Comparison of ENCODE assay signal across 10 cellular contexts in genomic region chr6:71107935-71108420, GRCh38.
A peak's percentile ranks its signal among the peaks of the same experiment; 100 is the strongest.
DNase-seq lines count a peak whose midpoint lies in the region; ATAC-seq and TF ChIP-seq lines count a peak whose summit lies in the region.
"Had no signal": no experiment of that assay in that cellular context is flagged by ENCODE, and none has a peak within 500 bp of the region (broad histone marks: within the 10 kb centered on the region; RNA-seq: fewer than 3 reads in every experiment).

No MANE protein-coding gene starts in this region.

- no peak for TF ChIP-seq CTCF in cardiac muscle cell (IDR thresholded peaks at IDR 0.05; ENCODE audit: low read depth, low read length)

- no peak overlapping the region for H3K4me3 Mint-ChIP-seq in activated CD8-positive, alpha-beta memory T cell treated with anti-CD3 and anti-CD28 coated beads, Interleukin-2, amount 10 ng/mL, durations not matched to agents 7 days and 5 days
- H3K4me3 Mint-ChIP-seq: activated naive CD8-positive, alpha-beta T cell had no signal

- no peak overlapping the region for H3K27ac Mint-ChIP-seq in activated CD8-positive, alpha-beta memory T cell treated with anti-CD3 and anti-CD28 coated beads, Interleukin-2, amount 10 ng/mL, durations not matched to agents 7 days and 5 days
- H3K27ac Mint-ChIP-seq: activated naive CD8-positive, alpha-beta T cell had no signal

- ATAC-seq in GM21390 (IDR thresholded peaks at IDR 0.05; ENCODE audit: unreplicated experiment) (no peak), GM21717 (IDR thresholded peaks at IDR 0.05; ENCODE audit: unreplicated experiment) (no peak)
- no peak for ATAC-seq in activated CD8-positive, alpha-beta memory T cell treated with anti-CD3 and anti-CD28 coated beads, Interleukin-2, amount 10 ng/mL, durations not matched to agents 7 days and 5 days

- CTCF ChIA-PET in HEK293T (lab: Yijun Ruan, JAX): interaction anchor here (0.6 to 0.9 kb wide), 4 partner anchors 16 to 152 kb away, joined by 3 to 11 read pairs (median 4); no protein-coding TSS in a partner anchor
- CTCF ChIA-PET in activated CD8-positive, alpha-beta memory T cell treated with anti-CD3 and anti-CD28 coated beads, Interleukin-2, amount 10 ng/mL, durations not matched to agents 7 days and 5 days (lab: Charles Lee): interaction anchor here (0.7 kb wide), 1 partner anchor 18 kb away, joined by 3 read pairs; no protein-coding TSS in a partner anchor

- H3K27me3 Mint-ChIP-seq in activated CD8-positive, alpha-beta memory T cell treated with anti-CD3 and anti-CD28 coated beads, Interleukin-2, amount 10 ng/mL, durations not matched to agents 7 days and 5 days: peaks cover 6% of the 10 kb centered on the region

- no peaks in the 10 kb centered on the region for H3K36me3 Mint-ChIP-seq in activated CD8-positive, alpha-beta memory T cell treated with anti-CD3 and anti-CD28 coated beads, Interleukin-2, amount 10 ng/mL, durations not matched to agents 7 days and 5 days
- H3K36me3 Mint-ChIP-seq: activated naive CD8-positive, alpha-beta T cell had no signal

- DNase-seq in HEK293T (ENCODE audit: extremely low spot score) (peak; percentile 48), SK-N-MC (ENCODE audit: low read depth, low spot score) (no peak), cardiac muscle cell (ENCODE audit: low read depth in 1 of 2, low spot score in 1 of 2) (peak; percentile 59 to 81), mucosa of gallbladder (ENCODE audit: low spot score) (no peak)
- no peak for DNase-seq in activated CD8-positive, alpha-beta memory T cell treated with anti-CD3 and anti-CD28 coated beads, Interleukin-2, amount 10 ng/mL, durations not matched to agents 7 days and 5 days
- DNase-seq: NCI-H146 had no signal

- peak overlapping the region; percentile 6 for H3K9ac ChIP-seq in SK-N-MC (ENCODE audit: insufficient read length)

- H3K9me3 Mint-ChIP-seq in activated CD8-positive, alpha-beta memory T cell treated with anti-CD3 and anti-CD28 coated beads, Interleukin-2, amount 10 ng/mL, durations not matched to agents 7 days and 5 days (ENCODE audit: low read depth): no peaks in the 10 kb centered on the region

- H3K9me3 ChIP-seq in SK-N-MC (ENCODE audit: low read depth, low read length) (no peaks in the 10 kb centered on the region), cardiac muscle cell (ENCODE audit: low read depth) (no peaks in the 10 kb centered on the region)

- H3K27me3 ChIP-seq in cardiac muscle cell: no peaks in the 10 kb centered on the region

- H3K36me3 ChIP-seq in SK-N-MC (ENCODE audit: insufficient read depth, low read length): no peaks in the 10 kb centered on the region
- H3K36me3 ChIP-seq in cardiac muscle cell: no peaks in the 10 kb centered on the region

- POLR2A ChIA-PET in HEK293T (lab: Yijun Ruan, JAX): interaction anchor here (0.7 to 1.6 kb wide), 2 partner anchors 9 to 35 kb away, joined by 3 read pairs; no protein-coding TSS in a partner anchor

- no peaks in the 10 kb centered on the region for H3K4me1 ChIP-seq in cardiac muscle cell (ENCODE audit: low read depth)

- no peaks in the 10 kb centered on the region for H3K4me1 Mint-ChIP-seq in activated CD8-positive, alpha-beta memory T cell treated with anti-CD3 and anti-CD28 coated beads, Interleukin-2, amount 10 ng/mL, durations not matched to agents 7 days and 5 days

- H3K27ac ChIP-seq in SK-N-MC (peak overlapping the region; percentile 43; the same call in 1 of the 2 replicates), cardiac muscle cell (peak overlapping the region; percentile 44), skin epidermis (peak overlapping the region in 11 of 21 experiments; percentile 1 to 49 (median 30))

- peak overlapping the region; percentile 47 for H3K4me3 ChIP-seq in SK-N-MC
- no peak overlapping the region for H3K4me3 ChIP-seq in cardiac muscle cell
- H3K4me3 ChIP-seq in skin epidermis: peak overlapping the region in 1 of 7 experiments; percentile 4

TF ChIP-seq in HEK293T, 16 proteins besides CTCF, POLR2A, EP300 and RAD21:
- no peak for TF ChIP-seq HDGF (IDR thresholded peaks at IDR 0.05; ENCODE audit: borderline replicate concordance)
- TF ChIP-seq PKNOX1 (IDR thresholded peaks at IDR 0.05): no peak
- TF ChIP-seq ZNF384 (IDR thresholded peaks at IDR 0.05): no peak
- TF ChIP-seq FOXA1 (IDR thresholded peaks at IDR 0.05): no peak
- TF ChIP-seq SP1 (IDR thresholded peaks at IDR 0.05): no peak
- no peak for TF ChIP-seq ELF4 (IDR thresholded peaks at IDR 0.05)
- no peak for TF ChIP-seq CTBP1 (IDR thresholded peaks at IDR 0.05; ENCODE audit: borderline replicate concordance)
- TF ChIP-seq FOXM1 (IDR thresholded peaks at IDR 0.05; ENCODE audit: borderline replicate concordance): no peak
- TF ChIP-seq L3MBTL2 (conservative IDR thresholded peaks at IDR 0.05): no peak
- TF ChIP-seq TARDBP (IDR thresholded peaks at IDR 0.05): no peak
- no peak for TF ChIP-seq NFRKB (IDR thresholded peaks at IDR 0.05)
- TF ChIP-seq BHLHE40 (IDR thresholded peaks at IDR 0.05; ENCODE audit: borderline replicate concordance): no peak

Comparison
In these comparisons a context has a peak if more than half of its experiments do, and no peak if none do; other contexts are left out.
1. DNase-seq: peak in HEK293T (single experiment) and cardiac muscle cell (2 of 2); none in SK-N-MC (single experiment), mucosa of gallbladder (single experiment) and activated CD8-positive, alpha-beta memory T cell treated with anti-CD3 and anti-CD28 coated beads, Interleukin-2, amount 10 ng/mL, durations not matched to agents 7 days and 5 days (single experiment).
2. Peak in every context shown above with its lines, with median percentiles within 50 percentile points of each other: H3K27ac ChIP-seq.